10 cellular contexts compared by ENCODE assay signal in the genomic region with DNA sequence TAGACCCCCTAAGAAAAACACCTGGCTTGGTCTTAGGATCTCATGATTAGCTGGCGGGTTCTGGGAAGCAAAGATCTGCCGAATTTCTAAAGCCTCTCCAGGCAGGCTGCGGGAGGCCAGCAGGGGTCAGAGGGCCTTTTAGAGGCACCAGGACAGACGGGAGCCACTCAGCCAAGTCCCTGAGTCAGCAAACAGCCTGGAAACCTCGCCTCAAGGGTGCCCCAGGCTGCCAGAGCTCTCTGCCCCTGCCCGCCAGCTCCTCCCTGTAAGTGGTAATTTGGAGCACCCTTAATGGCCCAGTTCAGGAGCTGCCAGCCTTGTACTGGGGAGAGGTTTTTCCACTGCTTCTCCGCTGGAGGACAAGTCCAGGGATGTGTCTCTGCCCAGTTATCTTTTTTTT.
DNase-seq lines count a peak whose midpoint lies in the region; ATAC-seq and TF ChIP-seq lines count a peak whose summit lies in the region.
"Had no signal": no experiment of that assay in that cellular context is flagged by ENCODE, and none has a peak within 500 bp of the region (broad histone marks: within the 10 kb centered on the region; RNA-seq: fewer than 3 reads in every experiment).

No MANE protein-coding gene starts in this region.

- H3K4me3 ChIP-seq in lower lobe of right lung (no peak overlapping the region), thyroid gland (replicated peaks in 1 of 3) (no peak overlapping the region)
- H3K4me3 ChIP-seq: SK-N-MC had no signal

- peak overlapping the region; percentile 46 for H3K27ac ChIP-seq in lower lobe of right lung
- H3K27ac ChIP-seq in thyroid gland, result peak overlapping the region; percentile 63 to 81 (median 68)
- H3K27ac ChIP-seq: SK-N-MC had no signal

- H3K27me3 ChIP-seq in lower lobe of right lung (ENCODE audit: low read depth), result no peaks in the 10 kb centered on the region
- no peaks in the 10 kb centered on the region for H3K27me3 ChIP-seq in thyroid gland

- H3K36me3 ChIP-seq in lower lobe of right lung (peaks cover 11% of the 10 kb centered on the region), thyroid gland (no peaks in the 10 kb centered on the region)

- H3K4me1 ChIP-seq in lower lobe of right lung, result peaks cover 27% of the 10 kb centered on the region
- H3K4me1 ChIP-seq in thyroid gland, result peaks cover 16 to 24% of the 10 kb centered on the region in 2 donors

- ATAC-seq in lower lobe of right lung (peak; percentile 90 to 92), GM18858 (IDR thresholded peaks at IDR 0.05; ENCODE audit: unreplicated experiment) (no peak)
- ATAC-seq: activated CD8-positive, alpha-beta T cell treated with anti-CD3 and anti-CD28 coated beads, Interleukin-2, amount 10 ng/mL, durations not matched to agents 7 days and 5 days; stimulated activated naive B cell treated with anti-CD40 and anti-IgM and Interleukin-4, amounts not matched to agents 10 μg/mL and 1 μg/mL and 100 μg/mL, for 72 hours had no signal

- TF ChIP-seq POLR2A in thyroid gland (IDR thresholded peaks at IDR 0.05), result no peak

- DNase-seq in NCI-H1092 treated with DMSO at 0.1 percent for 48 hours (lab: John Stamatoyannopoulos, UW), result peak; percentile 79
- peak; percentile 60 for DNase-seq in dermis blood vessel endothelial cell
- peak; percentile 82 for DNase-seq in lower lobe of right lung
- peak; percentile 86 to 90 for DNase-seq in thyroid gland
- DNase-seq in DMS153 treated with DMSO at 0.1 percent for 48 hours (lab: John Stamatoyannopoulos, UW; ENCODE audit: unreplicated experiment), result no peak
- DNase-seq in NCI-H748 treated with DMSO at 0.1 percent for 48 hours (lab: John Stamatoyannopoulos, UW), result no peak
- DNase-seq: activated CD8-positive, alpha-beta T cell treated with anti-CD3 and anti-CD28 coated beads, Interleukin-2, amount 10 ng/mL, durations not matched to agents 7 days and 5 days; stimulated activated naive B cell treated with anti-CD40 and anti-IgM and Interleukin-4, amounts not matched to agents 10 μg/mL and 1 μg/mL and 100 μg/mL, for 72 hours had no signal

- WGBS in thyroid gland, 2 donors, result 21 to 31% methylated on average over 3 to 6 of the region's 7 CpGs

- TF ChIP-seq CTCF in lower lobe of right lung (IDR thresholded peaks at IDR 0.05), result no peak
- peak in 4 of 6 experiments; percentile 14 to 25 (median 18) for TF ChIP-seq CTCF in thyroid gland (IDR thresholded peaks at IDR 0.05)

- H3K9me3 ChIP-seq in lower lobe of right lung (no peaks in the 10 kb centered on the region), thyroid gland (no peaks in the 10 kb centered on the region)

- intact Hi-C loops in lower lobe of right lung (cut with DNase I) (no loop called here), thyroid gland (cut with DNase I) (no loop called here)

Comparison
In these comparisons a context has a peak if more than half of its experiments do, and no peak if none do; other contexts are left out.
1. DNase-seq: peak in NCI-H1092 treated with DMSO at 0.1 percent for 48 hours (single experiment), dermis blood vessel endothelial cell (single experiment), lower lobe of right lung (single experiment) and thyroid gland (2 of 2); none in DMS153 treated with DMSO at 0.1 percent for 48 hours (single experiment) and NCI-H748 treated with DMSO at 0.1 percent for 48 hours (single experiment).